In genomic region chr10:58064714-58065528, GRCh38 we compare ENCODE assay signal across 8 cellular contexts.
DNase-seq lines count a peak whose midpoint lies in the region; ATAC-seq, FAIRE-seq and TF ChIP-seq lines count a peak whose summit lies in the region.

No MANE protein-coding gene starts in this region.

- no peak overlapping the region for H2BK120ac ChIP-seq in mesenchymal stem cell (ENCODE audit: low read depth, low read length)

- H3K27ac ChIP-seq in mesenchymal stem cell (ENCODE audit: low read length, poor library complexity, severe bottlenecking): no peak overlapping the region

- H3K4ac ChIP-seq in mesenchymal stem cell (ENCODE audit: low read depth in 1 of 2, low read length in 2 of 2): no peak overlapping the region

- 26% methylated on average over 2 of the region's 4 CpGs for WGBS in mesenchymal stem cell

- peak overlapping the region in 1 of 2 experiments; percentile 63 for H2BK12ac ChIP-seq in mesenchymal stem cell (ENCODE audit: low read length in 2 of 2)

- DNase-seq in NCI-H1417 (lab: John Stamatoyannopoulos, UW) (peak; percentile 1 to 68 (median 35)), NCI-H1417 treated with DMSO at 0.1 percent for 48 hours (lab: John Stamatoyannopoulos, UW) (no peak), H54 (ENCODE audit: insufficient read length, low spot score) (peak; percentile 12), NCI-H69 (lab: John Stamatoyannopoulos, UW) (peak; percentile 62), chondrocyte (ENCODE audit: low spot score) (no peak), mesenchymal stem cell (peak; percentile 45)
- DNase-seq in stimulated activated naive CD4-positive, alpha-beta T cell (lab: John Stamatoyannopoulos, UW): no peak

- H3K27ac Mint-ChIP-seq in chondrocyte (ENCODE audit: unreplicated experiment): no peak overlapping the region

- no peak overlapping the region for H3K4me3 Mint-ChIP-seq in chondrocyte (ENCODE audit: unreplicated experiment)

- H2AFZ ChIP-seq in mesenchymal stem cell (ENCODE audit: low read depth, low read length): no peak overlapping the region

- H3K9me3 Mint-ChIP-seq in chondrocyte (ENCODE audit: low read depth): no peaks in the 10 kb centered on the region

- H2BK15ac ChIP-seq in mesenchymal stem cell (ENCODE audit: low read depth, poor library complexity, severe bottlenecking): no peak overlapping the region

- peaks cover 0 to 51% of the 10 kb centered on the region in 2 experiments for H3K27me3 ChIP-seq in mesenchymal stem cell (ENCODE audit: control insufficient read depth in 1 of 2, insufficient read depth in 1 of 2, low read length in 2 of 2)

- no peaks in the 10 kb centered on the region for H3K36me3 ChIP-seq in mesenchymal stem cell (ENCODE audit: control insufficient read depth in 1 of 2, insufficient read depth in 2 of 2, low read depth in 1 of 2, low read length in 2 of 2)

- H3K4me2 ChIP-seq in mesenchymal stem cell (ENCODE audit: low read length, poor library complexity, severe bottlenecking): no peak overlapping the region

- H3K14ac ChIP-seq in mesenchymal stem cell (ENCODE audit: low read length in 2 of 2): no peak overlapping the region

- no peaks in the 10 kb centered on the region for H3K9me3 ChIP-seq in mesenchymal stem cell (ENCODE audit: control insufficient read depth, low read length)

- FAIRE-seq in H54 (lab: Jason Lieb, UNC): peak; percentile 90

- H4K8ac ChIP-seq in mesenchymal stem cell (ENCODE audit: low read length): no peak overlapping the region

- peak; percentile 94 for TF ChIP-seq CTCF in chondrocyte (IDR thresholded peaks at IDR 0.05)

- no peak overlapping the region for H3K9ac ChIP-seq in mesenchymal stem cell (ENCODE audit: low read length)

- no peaks in the 10 kb centered on the region for H3K36me3 Mint-ChIP-seq in chondrocyte (ENCODE audit: low read depth)

- no peak for TF ChIP-seq POLR2A in H54 (IDR thresholded peaks at IDR 0.05; ENCODE audit: low read depth, low read length)

- no peak overlapping the region for H3K18ac ChIP-seq in mesenchymal stem cell (ENCODE audit: low read depth in 1 of 2, low read length in 2 of 2)

- no peak overlapping the region for H4K91ac ChIP-seq in mesenchymal stem cell (ENCODE audit: low read length)

- ATAC-seq in HG02884 (IDR thresholded peaks at IDR 0.05; ENCODE audit: unreplicated experiment): no peak

- H3K4me1 Mint-ChIP-seq in chondrocyte (ENCODE audit: low read depth): peaks cover 9% of the 10 kb centered on the region

- H2BK5ac ChIP-seq in mesenchymal stem cell (ENCODE audit: low read depth, low read length, poor library complexity, severe bottlenecking): no peak overlapping the region

- H2AK5ac ChIP-seq in mesenchymal stem cell (ENCODE audit: low read length, severe bottlenecking): no peak overlapping the region

- no peak overlapping the region for H3K23ac ChIP-seq in mesenchymal stem cell (ENCODE audit: low read length in 2 of 2)

- H3K27me3 Mint-ChIP-seq in chondrocyte (ENCODE audit: low read depth): peaks cover 27% of the 10 kb centered on the region

- H3K4me3 ChIP-seq in mesenchymal stem cell (ENCODE audit: insufficient read depth in 1 of 2, low read depth in 1 of 2, low read length in 2 of 2): no peak overlapping the region

- H3K4me1 ChIP-seq in mesenchymal stem cell (ENCODE audit: control insufficient read depth, insufficient read depth, low read depth, low read length): peaks cover 2% of the 10 kb centered on the region

- no peaks in the 10 kb centered on the region for H3K79me1 ChIP-seq in mesenchymal stem cell (replicated peaks; ENCODE audit: low read length, poor library complexity, severe bottlenecking)

Comparison
In these comparisons a context has a peak if more than half of its experiments do, and no peak if none do; other contexts are left out.
1. DNase-seq: peak in NCI-H1417 (3 of 3), H54 (single experiment), NCI-H69 (single experiment) and mesenchymal stem cell (single experiment); none in NCI-H1417 treated with DMSO at 0.1 percent for 48 hours (single experiment), chondrocyte (single experiment) and stimulated activated naive CD4-positive, alpha-beta T cell (0 of 6).